Comparison of ENCODE assay signal across 1 cellular context in genomic region chr19:45577111-45577905, GRCh38.
TF ChIP-seq lines count a peak whose summit lies in the region.

No MANE protein-coding gene starts in this region.

TF ChIP-seq in HepG2, 621 proteins besides CTCF, POLR2A, EP300 and RAD21 (continued from another document and continues in another):
- no peak for TF ChIP-seq ZNF704 (CRISPR knock-in tag; IDR thresholded peaks at IDR 0.05; ENCODE audit: borderline replicate concordance)
- no peak for TF ChIP-seq PLSCR1 (CRISPR knock-in tag; IDR thresholded peaks at IDR 0.05; ENCODE audit: borderline replicate concordance)
- TF ChIP-seq NRL (CRISPR knock-in tag; IDR thresholded peaks at IDR 0.05; ENCODE audit: borderline replicate concordance) = no peak
- no peak for TF ChIP-seq KLF12 (CRISPR knock-in tag; IDR thresholded peaks at IDR 0.05; ENCODE audit: borderline replicate concordance)
- no peak for TF ChIP-seq CEBPZ (IDR thresholded peaks at IDR 0.05; ENCODE audit: low read length)
- TF ChIP-seq ZNF737 (CRISPR knock-in tag; IDR thresholded peaks at IDR 0.05; ENCODE audit: borderline replicate concordance) = no peak
- peak; percentile 31 for TF ChIP-seq ZNF18 (CRISPR knock-in tag; IDR thresholded peaks at IDR 0.05; ENCODE audit: insufficient replicate concordance)
- no peak for TF ChIP-seq RFXAP (CRISPR knock-in tag; IDR thresholded peaks at IDR 0.05; ENCODE audit: borderline replicate concordance)
- TF ChIP-seq JUNB (CRISPR knock-in tag; IDR thresholded peaks at IDR 0.05; ENCODE audit: borderline replicate concordance) = 0 out of 2 replicates have a peak, but pooled peaks have one; percentile 13
- TF ChIP-seq KDM5A (IDR thresholded peaks at IDR 0.05; ENCODE audit: borderline replicate concordance, low read length) = no peak
- TF ChIP-seq TBX3 (IDR thresholded peaks at IDR 0.05; ENCODE audit: borderline replicate concordance) = peak; percentile 81; the same call in 1 of the 2 replicates
- no peak for TF ChIP-seq MLLT10 (CRISPR knock-in tag; IDR thresholded peaks at IDR 0.05)
- no peak for TF ChIP-seq TBP (CRISPR knock-in tag; IDR thresholded peaks at IDR 0.05)
- TF ChIP-seq U2AF2 (IDR thresholded peaks at IDR 0.05; ENCODE audit: low read depth, low read length) = no peak
- TF ChIP-seq MAX (IDR thresholded peaks at IDR 0.05) = no peak
- TF ChIP-seq TBX2 (CRISPR knock-in tag; IDR thresholded peaks at IDR 0.05; ENCODE audit: borderline replicate concordance) = peak; percentile 78
- TF ChIP-seq XRCC5 (optimal IDR thresholded peaks at IDR 0.05; ENCODE audit: low read length) = no peak
- peak; percentile 28; the same call in 1 of the 2 replicates for TF ChIP-seq FOXO1 (CRISPR knock-in tag; IDR thresholded peaks at IDR 0.05)
- TF ChIP-seq ZNF275 (CRISPR knock-in tag; IDR thresholded peaks at IDR 0.05; ENCODE audit: borderline replicate concordance) = no peak
- TF ChIP-seq HOXA3 (CRISPR knock-in tag; IDR thresholded peaks at IDR 0.05) = no peak; the same call in 1 of the 2 replicates
- TF ChIP-seq ZNF205 (CRISPR knock-in tag; IDR thresholded peaks at IDR 0.05) = no peak
- no peak for TF ChIP-seq ARHGAP35 (CRISPR knock-in tag; IDR thresholded peaks at IDR 0.05; ENCODE audit: borderline replicate concordance)
- 0 out of 4 replicates have a peak, but pooled peaks of 1 of the 2 experiments have one; percentile 16 for TF ChIP-seq HMGXB4 (CRISPR knock-in tag; IDR thresholded peaks at IDR 0.05; ENCODE audit: borderline replicate concordance in 1 of 2, low read depth in 1 of 2)
- TF ChIP-seq LCORL (IDR thresholded peaks at IDR 0.05) = no peak
- peak; percentile 65 for TF ChIP-seq LCORL (CRISPR knock-in tag; IDR thresholded peaks at IDR 0.05)
- TF ChIP-seq KLF6 (CRISPR knock-in tag; IDR thresholded peaks at IDR 0.05) = no peak
- TF ChIP-seq ATF6 (CRISPR knock-in tag; conservative IDR thresholded peaks at IDR 0.05) = no peak
- peak; percentile 77 for TF ChIP-seq RXRB (CRISPR knock-in tag; IDR thresholded peaks at IDR 0.05; ENCODE audit: borderline replicate concordance)
- TF ChIP-seq ZSCAN9 (CRISPR knock-in tag; IDR thresholded peaks at IDR 0.05; ENCODE audit: borderline replicate concordance) = no peak
- TF ChIP-seq ESRRA (CRISPR knock-in tag; IDR thresholded peaks at IDR 0.05; ENCODE audit: low read depth) = no peak
- peak; percentile 58 for TF ChIP-seq TBL1XR1 (IDR thresholded peaks at IDR 0.05; ENCODE audit: borderline replicate concordance, low read length, partially characterized antibody)
- TF ChIP-seq BHLHE40 (IDR thresholded peaks at IDR 0.05; ENCODE audit: low read length) = no peak
- TF ChIP-seq ZNF280B (CRISPR knock-in tag; IDR thresholded peaks at IDR 0.05; ENCODE audit: borderline replicate concordance) = no peak
- TF ChIP-seq KDM2A (CRISPR knock-in tag; IDR thresholded peaks at IDR 0.05; ENCODE audit: borderline replicate concordance, low read depth) = no peak
- no peak for TF ChIP-seq CC2D1A (CRISPR knock-in tag; IDR thresholded peaks at IDR 0.05)
- no peak for TF ChIP-seq ZNF337 (CRISPR knock-in tag; IDR thresholded peaks at IDR 0.05; ENCODE audit: borderline replicate concordance, low read depth)
- no peak for TF ChIP-seq ZNF512 (CRISPR knock-in tag; IDR thresholded peaks at IDR 0.05)
- TF ChIP-seq ZNF558 (CRISPR knock-in tag; IDR thresholded peaks at IDR 0.05; ENCODE audit: borderline replicate concordance) = no peak
- no peak for TF ChIP-seq XBP1 (CRISPR knock-in tag; IDR thresholded peaks at IDR 0.05)
- no peak for TF ChIP-seq DBP (CRISPR knock-in tag; IDR thresholded peaks at IDR 0.05; ENCODE audit: not compliant biosample characterization)
- 0 out of 2 replicates have a peak, but pooled peaks have one; percentile 9 for TF ChIP-seq RCOR2 (CRISPR knock-in tag; IDR thresholded peaks at IDR 0.05)
- no peak for TF ChIP-seq BATF2 (CRISPR knock-in tag; IDR thresholded peaks at IDR 0.05)
- TF ChIP-seq FOXJ3 (CRISPR knock-in tag; IDR thresholded peaks at IDR 0.05; ENCODE audit: borderline replicate concordance) = 0 out of 2 replicates have a peak, but pooled peaks have one; percentile 31
- TF ChIP-seq RBFOX2 (IDR thresholded peaks at IDR 0.05; ENCODE audit: low read depth, low read length) = no peak
